8 cellular contexts compared by ENCODE assay signal in genomic region chr3:48157950-48158376, GRCh38. TPM values are rescaled to one million over a fixed set of nuclear protein-coding genes. Genes with fewer than 3 reads are reported as not detected.
DNase-seq lines count a peak whose midpoint lies in the region; ATAC-seq and TF ChIP-seq lines count a peak whose summit lies in the region.

No MANE protein-coding gene starts in this region.

- H3K4me1 Mint-ChIP-seq in T-cell (no peaks in the 10 kb centered on the region), brain (no peaks in the 10 kb centered on the region)

- CTCF ChIA-PET in T-cell (lab: Charles Lee), result interaction anchor here in 1 of 2 donors (0.5 to 1.7 kb wide), 4 partner anchors 168 to 1609 kb away, joined by 3 to 12 read pairs (median 4); no protein-coding TSS in a partner anchor

- no peak overlapping the region for H3K4me3 Mint-ChIP-seq in T-cell
- no peak overlapping the region for H3K4me3 Mint-ChIP-seq in brain

- H3K9me3 ChIP-seq in HAP-1, result no peaks in the 10 kb centered on the region

- no peaks in the 10 kb centered on the region for H3K36me3 Mint-ChIP-seq in T-cell
- H3K36me3 Mint-ChIP-seq in brain, result peaks cover 23% of the 10 kb centered on the region

- DNase-seq in ACHN (peak; percentile 54), HAP-1 (ENCODE audit: low spot score in 2 of 2) (peak; percentile 33 to 80), T-cell (peak in 24 of 34 experiments; percentile 8 to 43 (median 31)), islet precursor cell (peak; percentile 78), NCI-H2107 (lab: John Stamatoyannopoulos, UW) (no peak)
- peak; percentile 9 to 24 (median 11) for DNase-seq in stimulated activated CD4-positive, alpha-beta T cell treated with anti-CD3 and anti-CD28 coated beads, Interleukin-1b, Interleukin-23, amount 100 ng/mL, for 24 hours (ENCODE audit: low read depth in 4 of 4, low spot score in 1 of 4)

- POLR2A ChIA-PET in T-cell (lab: Charles Lee), result no interaction called here

- H3K4me3 ChIP-seq in HAP-1, result no peak overlapping the region

- no peaks in the 10 kb centered on the region for H3K27me3 Mint-ChIP-seq in T-cell
- no peaks in the 10 kb centered on the region for H3K27me3 Mint-ChIP-seq in brain

- H3K27ac Mint-ChIP-seq in T-cell (no peak overlapping the region), brain (peak overlapping the region in 1 of 5 experiments; percentile 12)

- peak; percentile 56 to 63 for TF ChIP-seq CTCF in brain (conservative IDR thresholded peaks at IDR 0.05)

- H3K4me1 ChIP-seq in HAP-1, result no peaks in the 10 kb centered on the region

- in situ Hi-C loops in ACHN (cut with HindIII; ENCODE audit: low pct_ligation_motif_present, low pct_unique_long_range_greater_than_20kb, low sequenced_read_pairs), result no loop called here
- in situ Hi-C loops in HAP-1 (cut with MboI; ENCODE audit: low sequenced_read_pairs), result loop anchor here (25.0 kb wide), 1 partner anchor 446 kb away; no protein-coding TSS in a partner anchor

- peaks cover 61% of the 10 kb centered on the region for H3K36me3 ChIP-seq in HAP-1 (replicated peaks)

- H3K27me3 ChIP-seq in HAP-1 (ENCODE audit: low read depth), result no peaks in the 10 kb centered on the region

- peak in 1 of 4 experiments; percentile 29 for ATAC-seq in T-cell (replicated peaks in 1 of 4)
- ATAC-seq in GM19463 (IDR thresholded peaks at IDR 0.05; ENCODE audit: unreplicated experiment), result no peak

- H3K9me3 Mint-ChIP-seq in T-cell, result no peaks in the 10 kb centered on the region
- no peaks in the 10 kb centered on the region for H3K9me3 Mint-ChIP-seq in brain

RNA-seq across cellular contexts. Expression of gene CDC25A, which starts 30.3 kb away (rescaled TPM):
- 1 to 10 TPM in 1 of 5 donors, under 1 TPM in 4; 0.28 to 1.1 (median 0.44) TPM for total RNA-seq in T-cell
- polyA plus RNA-seq in brain (ENCODE audit: insufficient read depth, low read depth, low replicate concordance), result 3.5 TPM
